Comparison of ENCODE assay signal across 15 cellular contexts in genomic region chr12:143964-144649, GRCh38.
A peak's percentile ranks its signal among the peaks of the same experiment; 100 is the strongest.
DNase-seq lines count a peak whose midpoint lies in the region; ATAC-seq, FAIRE-seq and TF ChIP-seq lines count a peak whose summit lies in the region.
"Had no signal": no experiment of that assay in that cellular context is flagged by ENCODE, and none has a peak within 500 bp of the region (broad histone marks: within the 10 kb centered on the region; RNA-seq: fewer than 3 reads in every experiment).

No MANE protein-coding gene starts in this region.

- WGBS in mesendoderm (ENCODE audit: extremely low coverage, insufficient coverage, low lambda C conversion rate): no CpG with 5 or more reads among the region's 19 CpGs

- H3K56ac ChIP-seq in mesendoderm (ENCODE audit: low read length): peak overlapping the region; percentile 17

- peak overlapping the region; percentile 15 for H3K4me3 Mint-ChIP-seq in CD4-positive, alpha-beta T cell
- H3K4me3 Mint-ChIP-seq: activated CD8-positive, alpha-beta memory T cell treated with anti-CD3 and anti-CD28 coated beads, Interleukin-2, amount 10 ng/mL, durations not matched to agents 7 days and 5 days; CD8-positive, alpha-beta memory T cell had no signal

- H3K9me3 Mint-ChIP-seq in CD4-positive, alpha-beta T cell: no peaks in the 10 kb centered on the region
- H3K9me3 Mint-ChIP-seq: CD8-positive, alpha-beta memory T cell had no signal

- H3K4me3 ChIP-seq in mesendoderm (ENCODE audit: low read length): no peak overlapping the region

- no peak overlapping the region for H3K23ac ChIP-seq in mesendoderm (ENCODE audit: low read length)

- no peak overlapping the region for H3K27ac ChIP-seq in CD4-positive, alpha-beta T cell (ENCODE audit: low read depth, low read length)
- H3K27ac ChIP-seq in mesendoderm (ENCODE audit: low read depth, low read length): no peak overlapping the region
- H3K27ac ChIP-seq: foreskin keratinocyte had no signal

- H3K9ac ChIP-seq in mesendoderm (ENCODE audit: low read length): no peak overlapping the region

- H3K36me3 Mint-ChIP-seq in CD4-positive, alpha-beta T cell (ENCODE audit: low read depth): no peaks in the 10 kb centered on the region
- H3K36me3 Mint-ChIP-seq: activated CD8-positive, alpha-beta memory T cell treated with anti-CD3 and anti-CD28 coated beads, Interleukin-2, amount 10 ng/mL, durations not matched to agents 7 days and 5 days; CD8-positive, alpha-beta memory T cell; naive B cell had no signal

- no peak overlapping the region for H4K8ac ChIP-seq in mesendoderm (ENCODE audit: low read depth, low read length)

- CTCF ChIA-PET in CD4-positive, alpha-beta T cell (lab: Charles Lee): no interaction called here

- H3K79me1 ChIP-seq in mesendoderm (ENCODE audit: low read length): no peaks in the 10 kb centered on the region

- no peak overlapping the region for H3K4me2 ChIP-seq in mesendoderm (ENCODE audit: low read length)

- POLR2A ChIA-PET in CD4-positive, alpha-beta T cell (lab: Charles Lee): no interaction called here

- H3K79me2 ChIP-seq in mesendoderm (ENCODE audit: control insufficient read depth, insufficient read depth, low read length): no peaks in the 10 kb centered on the region

- H3K27me3 ChIP-seq in CD4-positive, alpha-beta T cell (ENCODE audit: control insufficient read depth, insufficient read depth, low read length): peaks cover 11% of the 10 kb centered on the region
- H3K27me3 ChIP-seq in mesendoderm (ENCODE audit: insufficient read depth, low read length, poor library complexity): no peaks in the 10 kb centered on the region

- peaks cover 32% of the 10 kb centered on the region for H3K27me3 Mint-ChIP-seq in CD4-positive, alpha-beta T cell

- intact Hi-C loops in CD4-positive, alpha-beta T cell (cut with DNase I, micrococcal nuclease): no loop called here

- H2BK5ac ChIP-seq in mesendoderm (ENCODE audit: low read length): no peak overlapping the region

- H2BK15ac ChIP-seq in mesendoderm (replicated peaks; ENCODE audit: low read depth): no peak overlapping the region

- no peak overlapping the region for H3K27ac Mint-ChIP-seq in CD4-positive, alpha-beta T cell
- H3K27ac Mint-ChIP-seq: activated CD8-positive, alpha-beta memory T cell treated with anti-CD3 and anti-CD28 coated beads, Interleukin-2, amount 10 ng/mL, durations not matched to agents 7 days and 5 days; CD8-positive, alpha-beta memory T cell had no signal

- no peak for ATAC-seq in CD4-positive, alpha-beta T cell (ENCODE audit: poor library complexity)
- ATAC-seq in GM19455 (IDR thresholded peaks at IDR 0.05; ENCODE audit: unreplicated experiment): no peak
- ATAC-seq: activated CD8-positive, alpha-beta memory T cell treated with anti-CD3 and anti-CD28 coated beads, Interleukin-2, amount 10 ng/mL, durations not matched to agents 7 days and 5 days; foreskin keratinocyte had no signal

- TF ChIP-seq CTCF in CD4-positive, alpha-beta T cell (IDR thresholded peaks at IDR 0.05): no peak

- no peaks in the 10 kb centered on the region for H3K36me3 ChIP-seq in mesendoderm (ENCODE audit: control insufficient read depth, insufficient read depth, low read length)

- H3K4ac ChIP-seq in mesendoderm (ENCODE audit: low read depth, low read length): no peak overlapping the region

- H4K5ac ChIP-seq in mesendoderm (ENCODE audit: low read length): no peak overlapping the region

- H3K9me3 ChIP-seq in CD4-positive, alpha-beta T cell (ENCODE audit: control insufficient read depth, low read length): no peaks in the 10 kb centered on the region

- no peak overlapping the region for H3K18ac ChIP-seq in mesendoderm (ENCODE audit: low read length)

- no peak for DNase-seq in CD4-positive, alpha-beta T cell
- peak; percentile 59 for DNase-seq in LoVo (ENCODE audit: low spot score)
- peak; percentile 84 for DNase-seq in amniotic epithelial cell (ENCODE audit: low read depth)
- no peak for DNase-seq in mesendoderm
- DNase-seq in NOMO-1 treated with dmso at 0.1 percent for 144 hours (lab: John Stamatoyannopoulos, UW; ENCODE audit: unreplicated experiment): no peak
- DNase-seq in H54 (ENCODE audit: insufficient read length, low spot score): no peak
- no peak for DNase-seq in GF-D8 (lab: John Stamatoyannopoulos, UW)
- DNase-seq: activated CD8-positive, alpha-beta memory T cell treated with anti-CD3 and anti-CD28 coated beads, Interleukin-2, amount 10 ng/mL, durations not matched to agents 7 days and 5 days; CD8-positive, alpha-beta memory T cell; naive B cell; NCI-H226; SW 1271 had no signal

- FAIRE-seq in H54 (lab: Jason Lieb, UNC): no peak
- FAIRE-seq: GM18507 had no signal

- no peak overlapping the region for H2BK120ac ChIP-seq in mesendoderm (ENCODE audit: low read depth, low read length)

- TF ChIP-seq POLR2A in H54 (IDR thresholded peaks at IDR 0.05; ENCODE audit: low read depth, low read length): no peak

- peaks cover 4% of the 10 kb centered on the region for H3K4me1 Mint-ChIP-seq in CD4-positive, alpha-beta T cell (ENCODE audit: low read depth)

- no peak overlapping the region for H2AK5ac ChIP-seq in mesendoderm (ENCODE audit: low read length)

- H3K4me1 ChIP-seq in mesendoderm (ENCODE audit: control insufficient read depth, low read depth, low read length): peaks cover 13% of the 10 kb centered on the region
- H3K4me1 ChIP-seq: foreskin keratinocyte had no signal

Comparison
In these comparisons a context has a peak if more than half of its experiments do, and no peak if none do; other contexts are left out.
1. DNase-seq: peak in LoVo (single experiment) and amniotic epithelial cell (single experiment); none in CD4-positive, alpha-beta T cell (0 of 10), mesendoderm (single experiment), NOMO-1 treated with dmso at 0.1 percent for 144 hours (single experiment), H54 (single experiment) and GF-D8 (single experiment).